19 cellular contexts compared by ENCODE assay signal in the genomic region with DNA sequence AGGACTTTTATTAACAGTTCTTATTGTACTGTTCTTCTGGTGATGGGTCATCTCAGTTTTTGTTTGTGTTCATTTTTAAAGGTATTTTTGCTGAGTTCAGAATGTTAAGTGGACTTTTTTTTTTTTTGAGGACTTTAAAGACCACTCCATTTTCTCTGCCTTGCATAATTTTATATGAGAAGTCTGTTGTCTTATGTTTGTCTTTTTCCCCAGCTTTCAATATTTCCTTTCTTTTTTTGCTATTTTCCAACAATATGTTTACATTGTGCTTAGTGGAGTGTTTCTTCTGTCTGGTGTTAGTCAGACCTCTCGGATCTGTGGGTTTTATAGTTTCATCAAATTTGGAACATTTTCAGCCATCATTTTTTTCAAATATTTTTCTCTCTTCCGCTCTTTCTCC.
DNase-seq lines count a peak whose midpoint lies in the region; ATAC-seq and TF ChIP-seq lines count a peak whose summit lies in the region.
"Had no signal": no experiment of that assay in that cellular context is flagged by ENCODE, and none has a peak within 500 bp of the region (broad histone marks: within the 10 kb centered on the region; RNA-seq: fewer than 3 reads in every experiment).

No MANE protein-coding gene starts in this region.

- ATAC-seq in stimulated activated naive CD8-positive, alpha-beta T cell treated with anti-CD3 and anti-CD28 coated beads, Interleukin-15, amount 100 ng/mL, for 72 hours: no peak
- ATAC-seq: PC-3; stimulated activated naive B cell treated with anti-CD40 and anti-IgM and Interleukin-4, amounts not matched to agents 10 μg/mL and 1 μg/mL and 100 μg/mL, for 72 hours had no signal

- peaks cover 63% of the 10 kb centered on the region for H3K4me1 Mint-ChIP-seq in activated naive CD4-positive, alpha-beta T cell treated with anti-CD3 and anti-CD28 coated beads, Interleukin-2, amount 50 U/mL, for 24 hours
- peaks cover 43% of the 10 kb centered on the region for H3K4me1 Mint-ChIP-seq in activated naive CD8-positive, alpha-beta T cell (ENCODE audit: low read depth)
- H3K4me1 Mint-ChIP-seq in stimulated activated naive CD8-positive, alpha-beta T cell treated with anti-CD3 and anti-CD28 coated beads, Interleukin-15, amount 100 ng/mL, for 72 hours: peaks cover 43% of the 10 kb centered on the region

- peaks cover 8% of the 10 kb centered on the region for H3K36me3 Mint-ChIP-seq in activated naive CD4-positive, alpha-beta T cell treated with anti-CD3 and anti-CD28 coated beads, Interleukin-2, amount 50 U/mL, for 24 hours
- H3K36me3 Mint-ChIP-seq in activated naive CD8-positive, alpha-beta T cell: peaks cover 7% of the 10 kb centered on the region

- peak overlapping the region; percentile 85 for H3K27ac Mint-ChIP-seq in activated naive CD4-positive, alpha-beta T cell treated with anti-CD3 and anti-CD28 coated beads, Interleukin-2, amount 50 U/mL, for 24 hours
- peak overlapping the region; percentile 72 for H3K27ac Mint-ChIP-seq in activated naive CD8-positive, alpha-beta T cell
- peak overlapping the region in 1 of 2 donors; percentile 74 for H3K27ac Mint-ChIP-seq in stimulated activated naive CD8-positive, alpha-beta T cell treated with anti-CD3 and anti-CD28 coated beads, Interleukin-15, amount 100 ng/mL, for 72 hours
- H3K27ac Mint-ChIP-seq: nephron progenitor cell; stimulated activated naive B cell treated with anti-CD40 and anti-IgM and Interleukin-4, amounts not matched to agents 10 μg/mL and 1 μg/mL and 100 μg/mL, for 72 hours had no signal

- H3K27me3 ChIP-seq in WERI-Rb-1 (ENCODE audit: insufficient read depth, low read depth, severe bottlenecking): no peaks in the 10 kb centered on the region
- H3K27me3 ChIP-seq: tibial artery had no signal

- H3K4me3 Mint-ChIP-seq in activated naive CD4-positive, alpha-beta T cell treated with anti-CD3 and anti-CD28 coated beads, Interleukin-2, amount 50 U/mL, for 24 hours: peak overlapping the region; percentile 66
- H3K4me3 Mint-ChIP-seq in activated naive CD8-positive, alpha-beta T cell: peak overlapping the region; percentile 50
- H3K4me3 Mint-ChIP-seq in stimulated activated naive CD8-positive, alpha-beta T cell treated with anti-CD3 and anti-CD28 coated beads, Interleukin-15, amount 100 ng/mL, for 72 hours: peak overlapping the region; percentile 49 to 76
- H3K4me3 Mint-ChIP-seq: nephron progenitor cell; stimulated activated naive B cell treated with anti-CD40 and anti-IgM and Interleukin-4, amounts not matched to agents 10 μg/mL and 1 μg/mL and 100 μg/mL, for 72 hours had no signal

- no peak overlapping the region for H3K4me3 ChIP-seq in WERI-Rb-1 (ENCODE audit: low read depth, low read length)
- H3K4me3 ChIP-seq: tibial artery had no signal

- peaks cover 25% of the 10 kb centered on the region for H3K9me3 ChIP-seq in WERI-Rb-1 (ENCODE audit: severe bottlenecking)
- H3K9me3 ChIP-seq: tibial artery had no signal

- no peak overlapping the region for H3K27ac ChIP-seq in substantia nigra (ENCODE audit: low read depth, low read length, poor library complexity, severe bottlenecking)
- H3K27ac ChIP-seq in WERI-Rb-1: no peak overlapping the region
- H3K27ac ChIP-seq: tibial artery had no signal

- H3K9me3 Mint-ChIP-seq in activated naive CD4-positive, alpha-beta T cell treated with anti-CD3 and anti-CD28 coated beads, Interleukin-2, amount 50 U/mL, for 24 hours: peaks cover 14% of the 10 kb centered on the region
- H3K9me3 Mint-ChIP-seq in activated naive CD8-positive, alpha-beta T cell (ENCODE audit: low read depth): peaks cover 15% of the 10 kb centered on the region
- peaks cover 27 to 28% of the 10 kb centered on the region in 2 donors for H3K9me3 Mint-ChIP-seq in stimulated activated naive CD8-positive, alpha-beta T cell treated with anti-CD3 and anti-CD28 coated beads, Interleukin-15, amount 100 ng/mL, for 72 hours

- no peaks in the 10 kb centered on the region for H3K27me3 Mint-ChIP-seq in activated naive CD4-positive, alpha-beta T cell treated with anti-CD3 and anti-CD28 coated beads, Interleukin-2, amount 50 U/mL, for 24 hours
- no peaks in the 10 kb centered on the region for H3K27me3 Mint-ChIP-seq in activated naive CD8-positive, alpha-beta T cell
- no peaks in the 10 kb centered on the region for H3K27me3 Mint-ChIP-seq in stimulated activated naive CD8-positive, alpha-beta T cell treated with anti-CD3 and anti-CD28 coated beads, Interleukin-15, amount 100 ng/mL, for 72 hours
- H3K27me3 Mint-ChIP-seq: stimulated activated naive B cell treated with anti-CD40 and anti-IgM and Interleukin-4, amounts not matched to agents 10 μg/mL and 1 μg/mL and 100 μg/mL, for 72 hours had no signal

- H3K36me3 ChIP-seq in WERI-Rb-1: no peaks in the 10 kb centered on the region
- H3K36me3 ChIP-seq: tibial artery had no signal

- no peak for TF ChIP-seq CTCF in WERI-Rb-1 (IDR thresholded peaks at IDR 0.05; ENCODE audit: low read depth, low read length)

- no peak for DNase-seq in activated naive CD4-positive, alpha-beta T cell (lab: John Stamatoyannopoulos, UW)
- DNase-seq in M059J (ENCODE audit: low read depth) (peak; percentile 15), NCI-H128 (lab: John Stamatoyannopoulos, UW; ENCODE audit: unreplicated experiment) (no peak), substantia nigra (lab: John Stamatoyannopoulos, UW) (no peak), WERI-Rb-1 (no peak)
- DNase-seq in stimulated activated naive CD8-positive, alpha-beta T cell treated with anti-CD3 and anti-CD28 coated beads, Interleukin-15, amount 100 ng/mL, for 72 hours: no peak
- DNase-seq: activated naive CD4-positive, alpha-beta T cell treated with Interleukin-2 at 50 U/mL for 16 hours; DMS79; GOT3; KBM-7; NCI-H187; NCI-H226; nephron progenitor cell; PC-3; SHP77; stimulated activated naive B cell treated with anti-CD40 and anti-IgM and Interleukin-4, amounts not matched to agents 10 μg/mL and 1 μg/mL and 100 μg/mL, for 72 hours; tibial artery had no signal
